ENCODE assay signal across 21 cellular contexts in the genomic region with DNA sequence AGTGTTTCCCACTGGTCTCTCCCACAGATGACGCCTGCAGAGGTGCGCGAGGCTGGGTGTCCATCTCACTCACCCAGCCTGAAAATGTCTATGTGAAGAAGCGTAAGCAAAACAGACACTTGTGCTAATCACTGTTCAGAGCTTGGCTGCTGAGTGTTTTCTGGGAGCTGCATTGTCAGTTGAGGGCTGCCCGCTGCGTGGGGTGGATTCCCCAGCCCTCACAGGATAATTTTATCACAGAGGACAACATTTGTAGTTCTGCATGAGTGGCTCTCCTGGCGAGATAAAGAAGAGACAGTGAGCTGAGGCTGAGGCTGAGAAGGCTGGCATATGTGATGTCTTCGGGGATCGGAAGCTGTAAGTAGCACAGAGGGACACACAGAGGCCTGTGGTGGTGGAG. TPM values are rescaled to one million over a fixed set of nuclear protein-coding genes. Genes with fewer than 3 reads are reported as not detected.
DNase-seq lines count a peak whose midpoint lies in the region; ATAC-seq and TF ChIP-seq lines count a peak whose summit lies in the region.
"Had no signal": no experiment of that assay in that cellular context is flagged by ENCODE, and none has a peak within 500 bp of the region (broad histone marks: within the 10 kb centered on the region; RNA-seq: fewer than 3 reads in every experiment).

No MANE protein-coding gene starts in this region.

- no peak for TF ChIP-seq RAD21 in neural cell (conservative IDR thresholded peaks at IDR 0.05)

- TF ChIP-seq CTCF in neural cell (IDR thresholded peaks at IDR 0.05; ENCODE audit: poor library complexity, severe bottlenecking) = no peak

- H3K27ac ChIP-seq in cingulate gyrus (ENCODE audit: low read depth, low read length) = peak overlapping the region; percentile 97
- peak overlapping the region; percentile 33 for H3K27ac ChIP-seq in neural cell (ENCODE audit: low read length)
- H3K27ac ChIP-seq: heart left ventricle had no signal

- no peak overlapping the region for H2AFZ ChIP-seq in neural cell (ENCODE audit: low read depth, low read length)

- H3K79me2 ChIP-seq in neural cell (replicated peaks; ENCODE audit: insufficient read depth, low read length) = no peaks in the 10 kb centered on the region

- H3K36me3 ChIP-seq in neural cell (ENCODE audit: insufficient read depth, low read length) = no peaks in the 10 kb centered on the region
- H3K36me3 ChIP-seq: heart left ventricle had no signal

- no peak for TF ChIP-seq EP300 in neural cell (conservative IDR thresholded peaks at IDR 0.05; ENCODE audit: poor library complexity, severe bottlenecking)

- DNase-seq in Ammon's horn (ENCODE audit: low spot score) = peak; percentile 60
- peak; percentile 54 for DNase-seq in NCI-H146 (lab: John Stamatoyannopoulos, UW)
- no peak for DNase-seq in NCI-H510A treated with DMSO at 0.1 percent for 48 hours (lab: John Stamatoyannopoulos, UW)
- DNase-seq in left lobe of liver (ENCODE audit: low spot score) = no peak
- DNase-seq: activated gamma-delta T cell treated with Interleukin-2 at 50 U/mL for 16 hours; endodermal cell; heart left ventricle; naive thymus-derived CD4-positive, alpha-beta T cell; NCI-H1436 treated with DMSO at 0.1 percent for 48 hours; stimulated activated CD8-positive, alpha-beta memory T cell treated with anti-CD3 and anti-CD28 coated beads, Interleukin-4, amount 100 ng/mL, for 48 hours; T-helper 1 cell had no signal

- no peak overlapping the region for H3K9ac ChIP-seq in neural cell (ENCODE audit: low read length)

- no peaks in the 10 kb centered on the region for H3K9me3 ChIP-seq in neural cell (ENCODE audit: low read length)

- H3F3A ChIP-seq in neural cell (ENCODE audit: insufficient read depth, low read length, poor library complexity, severe bottlenecking) = no peaks in the 10 kb centered on the region

- H3K4me2 ChIP-seq in neural cell (ENCODE audit: low read length) = peak overlapping the region; percentile 44

- no peaks in the 10 kb centered on the region for H3K9me2 ChIP-seq in neural cell (ENCODE audit: insufficient read depth, low read length)

- H3K27me3 ChIP-seq in neural cell (ENCODE audit: insufficient read depth, low read depth, low read length) = no peaks in the 10 kb centered on the region
- H3K27me3 ChIP-seq: heart left ventricle had no signal

- no peaks in the 10 kb centered on the region for H4K20me1 ChIP-seq in neural cell (ENCODE audit: insufficient read depth)

- no peak for ATAC-seq in GM18502 (IDR thresholded peaks at IDR 0.05; ENCODE audit: poor library complexity, unreplicated experiment)
- no peak for ATAC-seq in left lobe of liver
- ATAC-seq in GM19467 (IDR thresholded peaks at IDR 0.05; ENCODE audit: unreplicated experiment) = no peak
- ATAC-seq: naive thymus-derived CD4-positive, alpha-beta T cell had no signal

- H3K4me3 ChIP-seq in neural cell (ENCODE audit: low read length) = peak overlapping the region; percentile 21
- H3K4me3 ChIP-seq: heart left ventricle had no signal

TF ChIP-seq in neural cell, 6 proteins besides CTCF, POLR2A, EP300 and RAD21:
- TF ChIP-seq POLR2AphosphoS5 (IDR thresholded peaks at IDR 0.05) (peak; percentile 39), TAF1 (IDR thresholded peaks at IDR 0.05; ENCODE audit: low read depth) (no peak)

RNA-seq across cellular contexts. Expression of gene CAPN13, which starts 16.2 kb away (rescaled TPM):
- polyA plus RNA-seq in neural cell = not detected in 2 replicates
- polyA minus RNA-seq in neural cell = 0.24 and 1.3 TPM in 2 replicates
- 0.08 TPM for total RNA-seq in left lobe of liver
- total RNA-seq: fibroblast of lung; heart left ventricle; lung microvascular endothelial cell; M059J; naive thymus-derived CD4-positive, alpha-beta T cell; NCI-H460; pulmonary artery endothelial cell; subcutaneous adipose tissue had no signal
- polyA plus RNA-seq: fibroblast of lung; heart left ventricle; naive thymus-derived CD4-positive, alpha-beta T cell had no signal

Comparison
In these comparisons a context has a peak if more than half of its experiments do, and no peak if none do; other contexts are left out.
1. DNase-seq: peak in Ammon's horn (single experiment) and NCI-H146 (single experiment); none in NCI-H510A treated with DMSO at 0.1 percent for 48 hours (single experiment) and left lobe of liver (single experiment).